ENCODE assay signal across 8 cellular contexts in the genomic region with DNA sequence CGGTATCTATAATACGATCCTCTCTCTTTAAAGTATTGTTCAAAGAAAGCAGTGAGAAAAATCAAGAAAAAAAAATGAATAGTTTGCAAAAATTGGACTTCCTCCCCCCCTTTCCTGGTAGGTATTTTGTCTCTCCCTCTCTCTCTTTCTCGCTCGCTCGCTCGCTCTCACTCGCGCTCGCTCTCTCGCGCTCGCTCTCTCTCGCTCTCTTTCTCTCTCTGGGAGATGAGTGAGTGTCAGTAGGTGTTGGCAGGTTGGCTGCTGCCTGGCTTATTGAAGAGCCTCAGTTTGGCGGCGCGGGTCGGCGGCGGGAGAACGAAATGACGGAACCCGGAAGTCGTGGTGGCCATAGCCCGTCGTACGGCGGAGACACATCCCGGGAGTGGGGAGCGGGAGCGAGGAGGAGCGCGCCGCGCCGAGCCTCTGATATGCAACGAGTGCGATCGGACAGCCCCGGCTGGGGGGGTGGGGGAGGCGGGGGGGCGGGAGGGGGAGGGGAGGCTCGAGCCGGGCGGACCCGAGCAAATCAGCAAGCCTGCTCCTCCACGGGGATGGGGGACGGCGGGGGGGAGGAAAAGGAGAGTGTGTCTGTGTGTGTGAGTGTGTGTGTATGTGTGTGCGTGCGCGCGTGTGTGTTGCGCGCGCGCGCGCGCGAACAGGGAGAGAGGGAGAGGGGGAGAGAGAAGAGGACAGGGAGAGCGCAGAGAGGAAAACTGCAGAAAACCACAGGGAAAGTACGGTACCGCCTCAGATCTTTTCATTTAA. TPM values are rescaled to one million over a fixed set of nuclear protein-coding genes. Genes with fewer than 3 reads are reported as not detected.
DNase-seq lines count a peak whose midpoint lies in the region; ATAC-seq and TF ChIP-seq lines count a peak whose summit lies in the region.

A gene (minus strand): TSS at position 441 of the 765 bp plus-strand sequence. CDS start 1,083 bp downstream, outside the sequence.

- intact Hi-C loops in sciatic nerve (cut with DNase I), result no loop called here

- DNase-seq in GM04504 (ENCODE audit: low read depth) (peak; percentile 90), HFF-Myc (ENCODE audit: extremely low read depth, low read depth) (peak; percentile 79), NCI-H1436 (lab: John Stamatoyannopoulos, UW) (peak; percentile 93), caudate nucleus (lab: John Stamatoyannopoulos, UW) (peak in 60 of 61 donors; percentile 26 to 98 (median 89)), iPS-NIHi7 (ENCODE audit: extremely low spot score) (peak; percentile 82), sciatic nerve (ENCODE audit: low spot score) (peak; percentile 92), GDM1 (lab: John Stamatoyannopoulos, UW) (no peak)

- H3K4me3 ChIP-seq in HFF-Myc (replicated peaks; ENCODE audit: low read depth, low read length), result peak within 1 kb of the TSS; percentile 90

- H3K27ac ChIP-seq in caudate nucleus (ENCODE audit: low read depth, low read length), result peak within 1 kb of the TSS; percentile 97

- TF ChIP-seq CTCF in HFF-Myc (IDR thresholded peaks at IDR 0.05; ENCODE audit: low read depth, low read length, missing control alignments), result no peak

- ATAC-seq in SK-N-SH treated with all-trans-retinoic acid at 6 μM for 48 hours, result peak; percentile 67
- ATAC-seq in sciatic nerve, result peak; percentile 84

TF ChIP-seq in SK-N-SH treated with all-trans-retinoic acid at 6 μM for 48 hours, 23 proteins besides CTCF, POLR2A, EP300 and RAD21:
- TF ChIP-seq, protein P1, sequence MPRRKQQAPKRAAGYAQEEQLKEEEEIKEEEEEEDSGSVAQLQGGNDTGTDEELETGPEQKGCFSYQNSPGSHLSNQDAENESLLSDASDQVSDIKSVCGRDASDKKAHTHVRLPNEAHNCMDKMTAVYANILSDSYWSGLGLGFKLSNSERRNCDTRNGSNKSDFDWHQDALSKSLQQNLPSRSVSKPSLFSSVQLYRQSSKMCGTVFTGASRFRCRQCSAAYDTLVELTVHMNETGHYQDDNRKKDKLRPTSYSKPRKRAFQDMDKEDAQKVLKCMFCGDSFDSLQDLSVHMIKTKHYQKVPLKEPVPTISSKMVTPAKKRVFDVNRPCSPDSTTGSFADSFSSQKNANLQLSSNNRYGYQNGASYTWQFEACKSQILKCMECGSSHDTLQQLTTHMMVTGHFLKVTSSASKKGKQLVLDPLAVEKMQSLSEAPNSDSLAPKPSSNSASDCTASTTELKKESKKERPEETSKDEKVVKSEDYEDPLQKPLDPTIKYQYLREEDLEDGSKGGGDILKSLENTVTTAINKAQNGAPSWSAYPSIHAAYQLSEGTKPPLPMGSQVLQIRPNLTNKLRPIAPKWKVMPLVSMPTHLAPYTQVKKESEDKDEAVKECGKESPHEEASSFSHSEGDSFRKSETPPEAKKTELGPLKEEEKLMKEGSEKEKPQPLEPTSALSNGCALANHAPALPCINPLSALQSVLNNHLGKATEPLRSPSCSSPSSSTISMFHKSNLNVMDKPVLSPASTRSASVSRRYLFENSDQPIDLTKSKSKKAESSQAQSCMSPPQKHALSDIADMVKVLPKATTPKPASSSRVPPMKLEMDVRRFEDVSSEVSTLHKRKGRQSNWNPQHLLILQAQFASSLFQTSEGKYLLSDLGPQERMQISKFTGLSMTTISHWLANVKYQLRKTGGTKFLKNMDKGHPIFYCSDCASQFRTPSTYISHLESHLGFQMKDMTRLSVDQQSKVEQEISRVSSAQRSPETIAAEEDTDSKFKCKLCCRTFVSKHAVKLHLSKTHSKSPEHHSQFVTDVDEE (CRISPR knock-in tag; IDR thresholded peaks at IDR 0.05), result peak; percentile 16; the same call in 1 of the 2 replicates
- TF ChIP-seq BACH2 (CRISPR knock-in tag; IDR thresholded peaks at IDR 0.05; ENCODE audit: borderline replicate concordance) (no peak), TCF4 (CRISPR knock-in tag; IDR thresholded peaks at IDR 0.05; ENCODE audit: borderline replicate concordance) (no peak), ZNF565 (CRISPR knock-in tag; conservative IDR thresholded peaks at IDR 0.05; ENCODE audit: low read depth) (no peak), PPARA (CRISPR knock-in tag; IDR thresholded peaks at IDR 0.05; ENCODE audit: borderline replicate concordance) (no peak), GLIS3 (CRISPR knock-in tag; IDR thresholded peaks at IDR 0.05) (no peak), ZFP3 (CRISPR knock-in tag; IDR thresholded peaks at IDR 0.05) (no peak), SNAI2 (CRISPR knock-in tag; IDR thresholded peaks at IDR 0.05) (0 out of 2 replicates have a peak, but pooled peaks have one; percentile 3)
- TF ChIP-seq, protein P2, sequence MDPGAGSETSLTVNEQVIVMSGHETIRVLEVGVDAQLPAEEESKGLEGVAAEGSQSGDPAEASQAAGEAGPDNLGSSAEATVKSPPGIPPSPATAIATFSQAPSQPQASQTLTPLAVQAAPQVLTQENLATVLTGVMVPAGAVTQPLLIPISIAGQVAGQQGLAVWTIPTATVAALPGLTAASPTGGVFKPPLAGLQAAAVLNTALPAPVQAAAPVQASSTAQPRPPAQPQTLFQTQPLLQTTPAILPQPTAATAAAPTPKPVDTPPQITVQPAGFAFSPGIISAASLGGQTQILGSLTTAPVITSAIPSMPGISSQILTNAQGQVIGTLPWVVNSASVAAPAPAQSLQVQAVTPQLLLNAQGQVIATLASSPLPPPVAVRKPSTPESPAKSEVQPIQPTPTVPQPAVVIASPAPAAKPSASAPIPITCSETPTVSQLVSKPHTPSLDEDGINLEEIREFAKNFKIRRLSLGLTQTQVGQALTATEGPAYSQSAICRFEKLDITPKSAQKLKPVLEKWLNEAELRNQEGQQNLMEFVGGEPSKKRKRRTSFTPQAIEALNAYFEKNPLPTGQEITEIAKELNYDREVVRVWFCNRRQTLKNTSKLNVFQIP (CRISPR knock-in tag; IDR thresholded peaks at IDR 0.05; ENCODE audit: borderline replicate concordance, low read depth), result 0 out of 2 replicates have a peak, but pooled peaks have one; percentile 15
- TF ChIP-seq, protein P3, sequence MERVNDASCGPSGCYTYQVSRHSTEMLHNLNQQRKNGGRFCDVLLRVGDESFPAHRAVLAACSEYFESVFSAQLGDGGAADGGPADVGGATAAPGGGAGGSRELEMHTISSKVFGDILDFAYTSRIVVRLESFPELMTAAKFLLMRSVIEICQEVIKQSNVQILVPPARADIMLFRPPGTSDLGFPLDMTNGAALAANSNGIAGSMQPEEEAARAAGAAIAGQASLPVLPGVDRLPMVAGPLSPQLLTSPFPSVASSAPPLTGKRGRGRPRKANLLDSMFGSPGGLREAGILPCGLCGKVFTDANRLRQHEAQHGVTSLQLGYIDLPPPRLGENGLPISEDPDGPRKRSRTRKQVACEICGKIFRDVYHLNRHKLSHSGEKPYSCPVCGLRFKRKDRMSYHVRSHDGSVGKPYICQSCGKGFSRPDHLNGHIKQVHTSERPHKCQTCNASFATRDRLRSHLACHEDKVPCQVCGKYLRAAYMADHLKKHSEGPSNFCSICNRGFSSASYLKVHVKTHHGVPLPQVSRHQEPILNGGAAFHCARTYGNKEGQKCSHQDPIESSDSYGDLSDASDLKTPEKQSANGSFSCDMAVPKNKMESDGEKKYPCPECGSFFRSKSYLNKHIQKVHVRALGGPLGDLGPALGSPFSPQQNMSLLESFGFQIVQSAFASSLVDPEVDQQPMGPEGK (CRISPR knock-in tag; IDR thresholded peaks at IDR 0.05; ENCODE audit: borderline replicate concordance), result 0 out of 2 replicates have a peak, but pooled peaks have one; percentile 35
TF ChIP-seq in SK-N-SH treated with all-trans-retinoic acid at 6 μM for 48 hours: peak in this region for 4.

RNA-seq across cellular contexts. Expression of the gene that starts here (rescaled TPM):
- 22.0 TPM for total RNA-seq in sciatic nerve
